8 cellular contexts compared by ENCODE assay signal in the genomic region with DNA sequence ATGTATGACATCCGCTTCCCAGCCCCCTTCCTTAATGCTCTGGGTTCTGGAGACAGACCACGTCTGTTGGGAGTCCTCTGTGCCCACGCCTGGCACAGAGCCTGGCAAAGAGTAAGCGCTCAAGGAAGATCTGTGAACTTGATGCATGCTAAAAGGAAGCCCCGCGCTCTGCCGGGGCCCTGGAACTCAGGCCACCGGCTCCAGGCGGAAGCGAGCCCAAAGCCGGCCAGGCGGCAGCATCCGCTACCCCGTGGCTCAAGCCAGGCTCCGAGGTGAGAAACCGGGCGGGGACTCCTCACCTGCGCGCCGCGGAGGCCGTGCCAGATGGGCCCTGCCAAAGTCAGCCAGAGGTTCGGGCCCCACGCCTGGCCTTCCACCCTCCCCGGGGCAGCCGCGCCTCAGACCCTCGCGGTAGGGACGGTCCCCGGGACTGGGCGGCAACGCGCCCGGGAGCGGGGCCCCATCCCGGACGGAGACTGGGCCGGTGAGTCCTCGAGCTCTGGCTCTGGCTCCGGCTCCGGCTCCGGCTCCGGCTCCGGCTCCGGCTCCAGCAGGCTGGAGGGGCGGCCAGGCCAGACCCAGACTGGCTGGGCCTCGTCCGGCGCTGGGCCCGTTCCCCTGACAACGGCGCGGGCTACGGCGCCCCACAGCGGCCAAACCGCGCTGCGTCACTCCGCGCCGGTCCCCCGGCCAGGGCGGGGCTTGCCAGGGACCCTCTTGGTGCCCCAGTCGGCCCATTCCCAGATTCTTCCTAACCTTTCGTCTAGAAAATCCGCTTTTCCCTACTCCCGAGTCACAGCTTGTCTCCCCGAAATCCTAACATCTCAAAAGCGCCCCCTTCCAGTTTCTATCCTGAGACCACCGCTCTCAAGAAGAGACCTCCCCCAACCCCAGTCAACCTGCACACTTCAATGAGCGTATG. TPM values are rescaled to one million over a fixed set of nuclear protein-coding genes. Genes with fewer than 3 reads are reported as not detected.
DNase-seq lines count a peak whose midpoint lies in the region; ATAC-seq and TF ChIP-seq lines count a peak whose summit lies in the region.

A gene with protein sequence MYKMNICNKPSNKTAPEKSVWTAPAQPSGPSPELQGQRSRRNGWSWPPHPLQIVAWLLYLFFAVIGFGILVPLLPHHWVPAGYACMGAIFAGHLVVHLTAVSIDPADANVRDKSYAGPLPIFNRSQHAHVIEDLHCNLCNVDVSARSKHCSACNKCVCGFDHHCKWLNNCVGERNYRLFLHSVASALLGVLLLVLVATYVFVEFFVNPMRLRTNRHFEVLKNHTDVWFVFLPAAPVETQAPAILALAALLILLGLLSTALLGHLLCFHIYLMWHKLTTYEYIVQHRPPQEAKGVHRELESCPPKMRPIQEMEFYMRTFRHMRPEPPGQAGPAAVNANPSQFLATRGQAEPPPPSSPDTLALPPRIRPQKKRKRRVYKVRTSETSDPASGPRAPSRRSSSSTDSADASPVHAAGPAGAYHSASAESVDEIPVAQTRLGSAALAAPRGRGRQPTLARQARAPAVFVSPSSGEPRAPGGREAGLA (minus strand): TSS at position 606 of the 922 bp plus-strand sequence. CDS start 8,702 bp downstream, outside the sequence.

- intact Hi-C loops in naive thymus-derived CD4-positive, alpha-beta T cell (cut with micrococcal nuclease) = loop anchor here (1.0 to 5.0 kb wide), 3 partner anchors 67 to 439 kb away; a partner anchor contains a TSS

- TF ChIP-seq POLR2A in suprapubic skin (IDR thresholded peaks at IDR 0.05) = peak in 1 of 2 donors; percentile 45

- peaks cover 33% of the 10 kb centered on the region for H3K4me1 Mint-ChIP-seq in HFFc6 (ENCODE audit: low read depth)
- H3K4me1 Mint-ChIP-seq in naive thymus-derived CD4-positive, alpha-beta T cell = peaks cover 5 to 15% (median 10%) of the 10 kb centered on the region in 7 donors

- H3K27ac Mint-ChIP-seq in HFFc6 = peak within 1 kb of the TSS; percentile 80
- H3K27ac Mint-ChIP-seq in naive thymus-derived CD4-positive, alpha-beta T cell = peak within 1 kb of the TSS in 3 of 9 donors; percentile 11 to 82 (median 63)

- peak within 1 kb of the TSS; percentile 76 for H3K4me3 ChIP-seq in fibroblast of the aortic adventitia (ENCODE audit: low read depth, low read length)
- H3K4me3 ChIP-seq in naive thymus-derived CD4-positive, alpha-beta T cell (ENCODE audit: low read length) = peak within 1 kb of the TSS; percentile 30
- H3K4me3 ChIP-seq in suprapubic skin = peak within 1 kb of the TSS; percentile 77

- TF ChIP-seq CTCF in HFFc6 (IDR thresholded peaks at IDR 0.05) (peak; percentile 80), fibroblast of the aortic adventitia (IDR thresholded peaks at IDR 0.05; ENCODE audit: insufficient read depth, low read length) (peak; percentile 16), suprapubic skin (IDR thresholded peaks at IDR 0.05) (peak; percentile 10 to 46)

- no peaks in the 10 kb centered on the region for H3K9me3 Mint-ChIP-seq in HFFc6
- peaks cover 0 to 2% (median 0%) of the 10 kb centered on the region in 11 donors for H3K9me3 Mint-ChIP-seq in naive thymus-derived CD4-positive, alpha-beta T cell

- peaks cover 3 to 4% of the 10 kb centered on the region in 2 donors for H3K27me3 ChIP-seq in naive thymus-derived CD4-positive, alpha-beta T cell (ENCODE audit: control insufficient read depth in 2 of 2, insufficient read depth in 2 of 2, low read length in 2 of 2)
- no peaks in the 10 kb centered on the region for H3K27me3 ChIP-seq in suprapubic skin

- no peaks in the 10 kb centered on the region for H3K36me3 ChIP-seq in naive thymus-derived CD4-positive, alpha-beta T cell (ENCODE audit: control insufficient read depth in 2 of 3, insufficient read depth in 3 of 3, low read length in 3 of 3)
- H3K36me3 ChIP-seq in suprapubic skin = no peaks in the 10 kb centered on the region

- H3K4me3 Mint-ChIP-seq in HFFc6 = peak within 1 kb of the TSS; percentile 87
- peak within 1 kb of the TSS; percentile 67 to 88 (median 76) for H3K4me3 Mint-ChIP-seq in naive thymus-derived CD4-positive, alpha-beta T cell

- peak; percentile 36 for DNase-seq in GM04504 (ENCODE audit: low read depth)
- peak; percentile 33 for DNase-seq in HFFc6
- DNase-seq in NCI-H345 treated with DMSO at 0.1 percent for 48 hours (lab: John Stamatoyannopoulos, UW; ENCODE audit: unreplicated experiment) = peak; percentile 33
- peak; percentile 21 for DNase-seq in activated effector memory CD4-positive, alpha-beta T cell treated with Interleukin-2 at 50 U/mL for 16 hours
- DNase-seq in fibroblast of the aortic adventitia (ENCODE audit: low read depth) = peak; percentile 60
- DNase-seq in naive thymus-derived CD4-positive, alpha-beta T cell = peak in 5 of 9 donors; percentile 19 to 76 (median 45)
- peak in 1 of 2 donors; percentile 79 for DNase-seq in suprapubic skin (ENCODE audit: low spot score in 2 of 2)

- no peak within 1 kb of the TSS for H3K27ac ChIP-seq in naive thymus-derived CD4-positive, alpha-beta T cell (ENCODE audit: low read depth, low read length)
- peak within 1 kb of the TSS; percentile 82 for H3K27ac ChIP-seq in suprapubic skin

- WGBS in suprapubic skin = 1% methylated on average over 41 of the region's 73 CpGs

- H3K27me3 Mint-ChIP-seq in HFFc6 (ENCODE audit: insufficient read depth) = peaks cover 8% of the 10 kb centered on the region
- H3K27me3 Mint-ChIP-seq in naive thymus-derived CD4-positive, alpha-beta T cell = peaks cover 22 to 42% (median 34%) of the 10 kb centered on the region in 5 donors

- POLR2A ChIA-PET in naive thymus-derived CD4-positive, alpha-beta T cell (lab: Charles Lee) = no interaction called here

- no peaks in the 10 kb centered on the region for H3K4me1 ChIP-seq in naive thymus-derived CD4-positive, alpha-beta T cell (ENCODE audit: control insufficient read depth in 2 of 2, insufficient read depth in 2 of 2, low read length in 2 of 2)
- H3K4me1 ChIP-seq in suprapubic skin = peaks cover 41% of the 10 kb centered on the region

- H3K9me3 ChIP-seq in naive thymus-derived CD4-positive, alpha-beta T cell (ENCODE audit: control insufficient read depth in 2 of 3, low read length in 3 of 3) = no peaks in the 10 kb centered on the region
- H3K9me3 ChIP-seq in suprapubic skin = no peaks in the 10 kb centered on the region

- CTCF ChIA-PET in naive thymus-derived CD4-positive, alpha-beta T cell (lab: Charles Lee) = interaction anchor here (0.7 kb wide), 1 partner anchor 36 kb away, joined by 3 read pairs; no protein-coding TSS in a partner anchor

- peak; percentile 90 for ATAC-seq in naive thymus-derived CD4-positive, alpha-beta T cell
- ATAC-seq in HG03571 (IDR thresholded peaks at IDR 0.05; ENCODE audit: unreplicated experiment) = no peak

- H3K36me3 Mint-ChIP-seq in HFFc6 (ENCODE audit: low read depth) = no peaks in the 10 kb centered on the region
- no peaks in the 10 kb centered on the region for H3K36me3 Mint-ChIP-seq in naive thymus-derived CD4-positive, alpha-beta T cell

- no peak for TF ChIP-seq EP300 in suprapubic skin (IDR thresholded peaks at IDR 0.05)

RNA-seq across cellular contexts. Expression of the gene that starts here (rescaled TPM):
- total RNA-seq in HFFc6 (2021; fragmentation: NEBNext Ultra II Directional; extraction: Animal tissue kit (Norgen Biotek cat#: 25700)) = 1 to 10 TPM; 2.1 to 5.4 (median 2.8) TPM
- total RNA-seq in fibroblast of the aortic adventitia (ENCODE audit: low replicate concordance) (7.1 and 7.6 TPM in 2 replicates), suprapubic skin (10 to 100 TPM; 14.0 to 31.0 (median 23.8) TPM)
- total RNA-seq in naive thymus-derived CD4-positive, alpha-beta T cell = 1 to 10 TPM in 1 of 5 experiments, under 1 TPM in 2, not detected in 2; 0.34 to 3.6 (median 0.48) TPM
- polyA plus RNA-seq in naive thymus-derived CD4-positive, alpha-beta T cell = not detected

Comparison
In these comparisons a context has a peak if more than half of its experiments do, and no peak if none do; other contexts are left out.
1. CTCF ChIP-seq: peak in every context shown above with its lines; median percentile 80 in HFFc6; 28 in suprapubic skin; 16 in fibroblast of the aortic adventitia.